In genomic region chr10:46030091-46030937, GRCh38 we compare ENCODE assay signal across 8 cellular contexts. TPM values are rescaled to one million over a fixed set of nuclear protein-coding genes. Genes with fewer than 3 reads are reported as not detected.
DNase-seq lines count a peak whose midpoint lies in the region; ATAC-seq and TF ChIP-seq lines count a peak whose summit lies in the region.

Gene NCOA4 (minus strand): TSS chr10:46030623. CDS start chr10:46016680, 13,943 bp downstream.

- H3K27me3 ChIP-seq in OCI-LY1 (ENCODE audit: insufficient read depth, low read length), result no peaks in the 10 kb centered on the region

- peak within 1 kb of the TSS; percentile 94 for H3K4me2 ChIP-seq in OCI-LY1 (ENCODE audit: low read length)

- no peaks in the 10 kb centered on the region for H3K9me2 ChIP-seq in OCI-LY1 (ENCODE audit: low read depth, low read length)

- TF ChIP-seq CTCF in OCI-LY1 (IDR thresholded peaks at IDR 0.05; ENCODE audit: low read length) (peak; percentile 73), epithelial cell of esophagus (IDR thresholded peaks at IDR 0.05; ENCODE audit: insufficient read depth, low read depth, low read length, missing control alignments) (peak; percentile 75), mucosa of descending colon (IDR thresholded peaks at IDR 0.05) (peak; percentile 79)

- no peaks in the 10 kb centered on the region for H3F3A ChIP-seq in OCI-LY1 (ENCODE audit: insufficient read depth, low read length)

- H3K36me3 ChIP-seq in OCI-LY1 (ENCODE audit: insufficient read depth, low read length) (peaks cover 17% of the 10 kb centered on the region; the same call in 1 of the 2 replicates), mucosa of descending colon (ENCODE audit: low read depth) (no peaks in the 10 kb centered on the region)

- peak within 1 kb of the TSS; percentile 98 for H2AFZ ChIP-seq in OCI-LY1 (ENCODE audit: low read length)

- H3K79me2 ChIP-seq in OCI-LY1 (ENCODE audit: insufficient read depth, low read length), result peaks cover 49% of the 10 kb centered on the region

- H3K27ac ChIP-seq in OCI-LY1 (ENCODE audit: low read depth, low read length, poor library complexity, severe bottlenecking), result peak within 1 kb of the TSS; percentile 48

- intact Hi-C loops in mucosa of descending colon (cut with DNase I, micrococcal nuclease), result no loop called here

- H3K9ac ChIP-seq in OCI-LY1 (ENCODE audit: low read length), result peak within 1 kb of the TSS; percentile 92

- peaks cover 3% of the 10 kb centered on the region; the same call in 1 of the 2 replicates for H4K20me1 ChIP-seq in OCI-LY1 (ENCODE audit: insufficient read depth, low read length)

- DNase-seq in DMS 273 (lab: John Stamatoyannopoulos, UW; ENCODE audit: unreplicated experiment) (peak; percentile 97), HuH-7 (ENCODE audit: low spot score) (peak; percentile 82), activated T-cell treated with anti-CD3 and anti-CD28 coated beads for 1 hour (ENCODE audit: low read depth) (peak; percentile 94), epithelial cell of esophagus (ENCODE audit: low read depth) (peak; percentile 99), mucosa of descending colon (peak; percentile 97 to 98 (median 98))
- DNase-seq in stimulated activated CD8-positive, alpha-beta memory T cell treated with anti-CD3 and anti-CD28 coated beads, Interleukin-4, amount 100 ng/mL, for 24 hours (ENCODE audit: low read depth), result peak; percentile 93

- H3K4me3 ChIP-seq in OCI-LY1 (ENCODE audit: low read depth, low read length, poor library complexity, severe bottlenecking) (peak within 1 kb of the TSS; percentile 92), epithelial cell of esophagus (ENCODE audit: low read length) (peak within 1 kb of the TSS; percentile 89), mucosa of descending colon (peak within 1 kb of the TSS; percentile 67)

- H3K9me3 ChIP-seq in OCI-LY1 (ENCODE audit: low read length), result no peaks in the 10 kb centered on the region
- no peaks in the 10 kb centered on the region for H3K9me3 ChIP-seq in mucosa of descending colon

- peaks cover 29% of the 10 kb centered on the region for H3K4me1 ChIP-seq in OCI-LY1 (ENCODE audit: insufficient read depth, low read length, severe bottlenecking)
- H3K4me1 ChIP-seq in mucosa of descending colon (ENCODE audit: low read depth), result peaks cover 42% of the 10 kb centered on the region

- ATAC-seq in GM21515 (IDR thresholded peaks at IDR 0.05; ENCODE audit: unreplicated experiment), result peak; percentile 94
- peak; percentile 97 for ATAC-seq in mucosa of descending colon

RNA-seq across cellular contexts. Expression of gene NCOA4, which starts in this region (rescaled TPM):
- 100 to 1,000 TPM; 183 to 206 (median 193) TPM for total RNA-seq in mucosa of descending colon

Comparison
In these comparisons a context has a peak if more than half of its experiments do, and no peak if none do; other contexts are left out.
1. Peak in every context shown above with its lines: DNase-seq, ATAC-seq, H3K4me3 ChIP-seq and H3K27ac ChIP-seq.